ENCODE assay signal across 19 cellular contexts in the genomic region with DNA sequence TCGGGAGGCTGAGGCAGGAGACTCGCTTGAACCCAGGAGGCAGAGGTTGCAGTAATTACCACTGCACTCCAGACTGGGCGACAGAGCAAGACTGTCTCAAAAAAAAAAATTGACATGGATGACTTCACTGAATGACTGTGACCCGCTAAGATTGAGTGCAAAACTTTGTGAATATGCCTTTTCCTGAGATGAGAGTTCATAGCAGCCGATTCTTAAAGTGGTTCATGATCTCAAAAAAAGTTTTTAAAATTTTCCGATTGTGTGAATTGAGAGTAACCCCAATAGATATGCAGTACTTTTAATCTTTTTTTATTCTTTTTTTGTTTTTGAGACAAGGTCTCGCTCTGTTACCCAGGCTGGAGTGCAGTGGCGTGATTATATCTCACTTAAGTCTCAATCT. TPM values are rescaled to one million over a fixed set of nuclear protein-coding genes. Genes with fewer than 3 reads are reported as not detected.
DNase-seq lines count a peak whose midpoint lies in the region; ATAC-seq and TF ChIP-seq lines count a peak whose summit lies in the region.
"Had no signal": no experiment of that assay in that cellular context is flagged by ENCODE, and none has a peak within 500 bp of the region (broad histone marks: within the 10 kb centered on the region; RNA-seq: fewer than 3 reads in every experiment).

No MANE protein-coding gene starts in this region.

- CTCF ChIA-PET in activated naive CD4-positive, alpha-beta T cell treated with anti-CD3 and anti-CD28 coated beads for 36 hours (lab: Charles Lee), result interaction anchor here (0.6 to 6.0 kb wide), 4 partner anchors 12 to 212 kb away, joined by 3 to 53 read pairs (median 4); a partner anchor contains a TSS

- no peak overlapping the region for H2AFZ ChIP-seq in OCI-LY1 (ENCODE audit: low read length)

- no peak for ATAC-seq in activated naive CD4-positive, alpha-beta T cell treated with anti-CD3 and anti-CD28 coated beads, Interleukin-2, amount 50 U/mL, for 72 hours
- no peak for ATAC-seq in central memory CD8-positive, alpha-beta T cell (replicated peaks; ENCODE audit: extremely low read depth, poor library complexity, severe bottlenecking)
- ATAC-seq in psoas muscle (no peak), foreskin keratinocyte (no peak)
- ATAC-seq: activated CD4-positive, CD25-positive, alpha-beta regulatory T cell treated with anti-CD3 and anti-CD28 coated beads, Interleukin-2, amount 50 U/mL, for 24 hours; body of pancreas; left lobe of liver had no signal

- no peak for DNase-seq in activated naive CD4-positive, alpha-beta T cell treated with anti-CD3 and anti-CD28 coated beads for 36 hours
- DNase-seq in activated naive CD4-positive, alpha-beta T cell treated with anti-CD3 and anti-CD28 coated beads, Interleukin-2, amount 50 U/mL, for 72 hours (ENCODE audit: low spot score in 2 of 2), result no peak
- DNase-seq in central memory CD8-positive, alpha-beta T cell (ENCODE audit: low spot score in 2 of 2), result no peak
- DNase-seq in psoas muscle, result no peak
- no peak for DNase-seq in NCI-H1092 (lab: John Stamatoyannopoulos, UW)
- DNase-seq in NCI-H526 (lab: John Stamatoyannopoulos, UW), result no peak
- DNase-seq in foreskin keratinocyte, result no peak
- DNase-seq: body of pancreas; effector CD4-positive, alpha-beta T cell; GM23248; NCI-H2081 treated with DMSO at 0.1 percent for 48 hours; NCI-H748 treated with DMSO at 0.1 percent for 48 hours; sigmoid colon; stimulated activated CD4-positive, alpha-beta T cell treated with anti-CD3 and anti-CD28 coated beads, Interleukin-4, amount 100 ng/mL, for 24 hours; upper lobe of left lung had no signal

- H3K9me3 Mint-ChIP-seq in activated naive CD4-positive, alpha-beta T cell treated with anti-CD3 and anti-CD28 coated beads for 36 hours, result no peaks in the 10 kb centered on the region
- H3K9me3 Mint-ChIP-seq in activated naive CD4-positive, alpha-beta T cell treated with anti-CD3 and anti-CD28 coated beads, Interleukin-2, amount 50 U/mL, for 72 hours, result no peaks in the 10 kb centered on the region
- no peaks in the 10 kb centered on the region for H3K9me3 Mint-ChIP-seq in central memory CD8-positive, alpha-beta T cell

- no peaks in the 10 kb centered on the region for H3K79me2 ChIP-seq in OCI-LY1 (ENCODE audit: insufficient read depth, low read length)

- no peak overlapping the region for H3K27ac Mint-ChIP-seq in activated naive CD4-positive, alpha-beta T cell treated with anti-CD3 and anti-CD28 coated beads for 36 hours
- H3K27ac Mint-ChIP-seq in activated naive CD4-positive, alpha-beta T cell treated with anti-CD3 and anti-CD28 coated beads, Interleukin-2, amount 50 U/mL, for 72 hours, result no peak overlapping the region
- peak overlapping the region; percentile 77 for H3K27ac Mint-ChIP-seq in central memory CD8-positive, alpha-beta T cell (ENCODE audit: low read depth)

- 84 to 89% (median 86%) methylated on average over 8 of the region's 8 CpGs for WGBS in psoas muscle, 3 donors

- peak overlapping the region; percentile 86 for H3K4me2 ChIP-seq in OCI-LY1 (ENCODE audit: low read length)

- peak overlapping the region; percentile 78 for H3K27ac ChIP-seq in OCI-LY1 (ENCODE audit: low read depth, low read length, poor library complexity, severe bottlenecking)
- H3K27ac ChIP-seq in psoas muscle, result no peak overlapping the region
- no peak overlapping the region for H3K27ac ChIP-seq in foreskin keratinocyte
- H3K27ac ChIP-seq: RWPE1 had no signal

- H3K27me3 Mint-ChIP-seq in activated naive CD4-positive, alpha-beta T cell treated with anti-CD3 and anti-CD28 coated beads for 36 hours (ENCODE audit: low read depth), result no peaks in the 10 kb centered on the region
- no peaks in the 10 kb centered on the region for H3K27me3 Mint-ChIP-seq in central memory CD8-positive, alpha-beta T cell

- H3K9ac ChIP-seq in OCI-LY1 (ENCODE audit: low read length), result peak overlapping the region; percentile 75; the same call in 1 of the 2 replicates

- H3K4me3 ChIP-seq in OCI-LY1 (ENCODE audit: low read depth, low read length, poor library complexity, severe bottlenecking) (peak overlapping the region; percentile 78), psoas muscle (peak overlapping the region; percentile 80)
- H3K4me3 ChIP-seq: body of pancreas had no signal

- no peaks in the 10 kb centered on the region for H3K9me2 ChIP-seq in OCI-LY1 (ENCODE audit: low read depth, low read length)

- no peaks in the 10 kb centered on the region for H3K9me3 ChIP-seq in OCI-LY1 (ENCODE audit: low read length)
- no peaks in the 10 kb centered on the region for H3K9me3 ChIP-seq in psoas muscle
- H3K9me3 ChIP-seq: body of pancreas, sigmoid colon, upper lobe of left lung had no signal

- H3K4me1 Mint-ChIP-seq in activated naive CD4-positive, alpha-beta T cell treated with anti-CD3 and anti-CD28 coated beads for 36 hours (ENCODE audit: low read depth), result peaks cover 25% of the 10 kb centered on the region
- H3K4me1 Mint-ChIP-seq in central memory CD8-positive, alpha-beta T cell, result no peaks in the 10 kb centered on the region

- peak overlapping the region; percentile 49 for H3K4me3 Mint-ChIP-seq in activated naive CD4-positive, alpha-beta T cell treated with anti-CD3 and anti-CD28 coated beads for 36 hours
- peak overlapping the region; percentile 78 for H3K4me3 Mint-ChIP-seq in central memory CD8-positive, alpha-beta T cell

- no peak for TF ChIP-seq CTCF in OCI-LY1 (IDR thresholded peaks at IDR 0.05; ENCODE audit: low read length)
- TF ChIP-seq CTCF in psoas muscle (IDR thresholded peaks at IDR 0.05), result no peak
- no peak for TF ChIP-seq CTCF in foreskin keratinocyte (conservative IDR thresholded peaks at IDR 0.05)

- H3K36me3 Mint-ChIP-seq in activated naive CD4-positive, alpha-beta T cell treated with anti-CD3 and anti-CD28 coated beads for 36 hours (ENCODE audit: low read depth), result no peaks in the 10 kb centered on the region
- no peaks in the 10 kb centered on the region for H3K36me3 Mint-ChIP-seq in activated naive CD4-positive, alpha-beta T cell treated with anti-CD3 and anti-CD28 coated beads, Interleukin-2, amount 50 U/mL, for 72 hours
- peaks cover 2% of the 10 kb centered on the region for H3K36me3 Mint-ChIP-seq in central memory CD8-positive, alpha-beta T cell (ENCODE audit: insufficient read depth)

- intact Hi-C loops in activated naive CD4-positive, alpha-beta T cell treated with anti-CD3 and anti-CD28 coated beads for 36 hours (cut with micrococcal nuclease), result no loop called here
- intact Hi-C loops in psoas muscle (cut with DNase I), result no loop called here

- no peaks in the 10 kb centered on the region for H3K27me3 ChIP-seq in OCI-LY1 (ENCODE audit: insufficient read depth, low read length)
- H3K27me3 ChIP-seq in psoas muscle (ENCODE audit: insufficient read depth in 3 of 3, low read length in 2 of 3), result no peaks in the 10 kb centered on the region
- no peaks in the 10 kb centered on the region for H3K27me3 ChIP-seq in foreskin keratinocyte
- H3K27me3 ChIP-seq: body of pancreas, sigmoid colon, upper lobe of left lung had no signal

- H4K20me1 ChIP-seq in OCI-LY1 (ENCODE audit: insufficient read depth, low read length), result no peaks in the 10 kb centered on the region

- H3K36me3 ChIP-seq in OCI-LY1 (ENCODE audit: insufficient read depth, low read length) (no peaks in the 10 kb centered on the region), psoas muscle (ENCODE audit: insufficient read depth in 1 of 2, low read depth in 1 of 2) (peaks cover 0 to 8% of the 10 kb centered on the region in 2 donors)
- H3K36me3 ChIP-seq: upper lobe of left lung had no signal

- peaks cover 41% of the 10 kb centered on the region for H3K4me1 ChIP-seq in OCI-LY1 (ENCODE audit: insufficient read depth, low read length, severe bottlenecking)
- H3K4me1 ChIP-seq in psoas muscle, result peaks cover 7% of the 10 kb centered on the region
- no peaks in the 10 kb centered on the region for H3K4me1 ChIP-seq in foreskin keratinocyte

- H3F3A ChIP-seq in OCI-LY1 (ENCODE audit: insufficient read depth, low read length), result no peaks in the 10 kb centered on the region

RNA-seq across cellular contexts. Expression of a gene that starts 1.2 kb away (rescaled TPM):
- 1 to 10 TPM; 5.2 to 5.8 TPM for total RNA-seq in activated naive CD4-positive, alpha-beta T cell treated with anti-CD3 and anti-CD28 coated beads for 36 hours
- 10 to 100 TPM in 1 of 2 donors, 1 to 10 TPM in 1; 3.3 to 10.4 TPM for total RNA-seq in activated naive CD4-positive, alpha-beta T cell treated with anti-CD3 and anti-CD28 coated beads, Interleukin-2, amount 50 U/mL, for 72 hours
- total RNA-seq in psoas muscle, result 10 to 100 TPM in 3 of 4 donors, 1 to 10 TPM in 1; 8.6 to 23.5 (median 12.7) TPM
- polyA plus RNA-seq in psoas muscle, result 10 to 100 TPM in 2 of 3 donors, 1 to 10 TPM in 1; 4.0 to 24.7 (median 12.1) TPM
- 21.4 and 22.7 TPM in 2 replicates for total RNA-seq in foreskin keratinocyte
- 18.2 and 21.6 TPM in 2 replicates for polyA plus RNA-seq in foreskin keratinocyte

RNA-seq across cellular contexts. Expression of a gene that starts 32.1 kb away (rescaled TPM):
- 10 to 100 TPM; 41.1 to 43.2 TPM for total RNA-seq in activated naive CD4-positive, alpha-beta T cell treated with anti-CD3 and anti-CD28 coated beads for 36 hours
- total RNA-seq in activated naive CD4-positive, alpha-beta T cell treated with anti-CD3 and anti-CD28 coated beads, Interleukin-2, amount 50 U/mL, for 72 hours, result 10 to 100 TPM; 40.4 to 46.7 TPM
- total RNA-seq in psoas muscle (100 to 1,000 TPM in 2 of 4 donors, 10 to 100 TPM in 2; 61.1 to 213 (median 86.7) TPM), foreskin keratinocyte (26.6 and 27.2 TPM in 2 replicates)
- polyA plus RNA-seq in psoas muscle (100 to 1,000 TPM in 1 of 3 donors, 10 to 100 TPM in 2; 54.6 to 134 (median 65.4) TPM), foreskin keratinocyte (9.6 and 12.0 TPM in 2 replicates)
